In genomic region chr19:47483800-47484690, GRCh38 we compare ENCODE assay signal across 1 cellular context.
TF ChIP-seq lines count a peak whose summit lies in the region.

Gene KPTN, minus strand, starts transcription at chr19:47484219. Its CDS starts 59 bp downstream, at chr19:47484160.

TF ChIP-seq in HepG2, 621 proteins besides CTCF, POLR2A, EP300 and RAD21 (continued from another document and continues in another):
- no peak for TF ChIP-seq CEBPZ (IDR thresholded peaks at IDR 0.05; ENCODE audit: low read length)
- TF ChIP-seq ZNF468 (CRISPR knock-in tag; IDR thresholded peaks at IDR 0.05): no peak
- TF ChIP-seq PRPF4 (IDR thresholded peaks at IDR 0.05; ENCODE audit: low read depth, low read length, poor library complexity, severe bottlenecking): no peak
- TF ChIP-seq AKNA (CRISPR knock-in tag; IDR thresholded peaks at IDR 0.05; ENCODE audit: borderline replicate concordance): no peak
- TF ChIP-seq ZNF496 (CRISPR knock-in tag; IDR thresholded peaks at IDR 0.05; ENCODE audit: insufficient replicate concordance): no peak
- peak; percentile 64 for TF ChIP-seq ATF7-NPFF (CRISPR knock-in tag; IDR thresholded peaks at IDR 0.05; ENCODE audit: low read depth)
- no peak; the same call in 1 of the 2 replicates for TF ChIP-seq MEIS1 (CRISPR knock-in tag; IDR thresholded peaks at IDR 0.05; ENCODE audit: borderline replicate concordance)
- no peak for TF ChIP-seq RBM22 (optimal IDR thresholded peaks at IDR 0.05; ENCODE audit: low read length)
- no peak for TF ChIP-seq ZBTB49 (CRISPR knock-in tag; IDR thresholded peaks at IDR 0.05; ENCODE audit: borderline replicate concordance)
- TF ChIP-seq NFE2L2 (IDR thresholded peaks at IDR 0.05; ENCODE audit: low read length): no peak
- no peak for TF ChIP-seq ZNF234 (CRISPR knock-in tag; conservative IDR thresholded peaks at IDR 0.05)
- TF ChIP-seq ZNF639 (CRISPR knock-in tag; conservative IDR thresholded peaks at IDR 0.05): no peak; the same call in 1 of the 2 replicates
- TF ChIP-seq DR1 (CRISPR knock-in tag; IDR thresholded peaks at IDR 0.05): 0 out of 2 replicates have a peak, but pooled peaks have one; percentile 43
- no peak for TF ChIP-seq ATF5 (CRISPR knock-in tag; IDR thresholded peaks at IDR 0.05; ENCODE audit: low read depth)
- TF ChIP-seq GMEB2 (CRISPR knock-in tag; IDR thresholded peaks at IDR 0.05; ENCODE audit: low read depth): peak; percentile 43; the same call in 1 of the 2 replicates
- TF ChIP-seq MTF1 (CRISPR knock-in tag; IDR thresholded peaks at IDR 0.05): no peak
- no peak for TF ChIP-seq ZNF550 (CRISPR knock-in tag; IDR thresholded peaks at IDR 0.05; ENCODE audit: borderline replicate concordance)
- peak; percentile 83 for TF ChIP-seq POGZ (CRISPR knock-in tag; IDR thresholded peaks at IDR 0.05)
- no peak for TF ChIP-seq SOX5 (CRISPR knock-in tag; IDR thresholded peaks at IDR 0.05; ENCODE audit: borderline replicate concordance)
- no peak for TF ChIP-seq FOSL2 (CRISPR knock-in tag; IDR thresholded peaks at IDR 0.05)
- TF ChIP-seq CCDC6 (CRISPR knock-in tag; IDR thresholded peaks at IDR 0.05): no peak
- no peak for TF ChIP-seq ZNF614 (CRISPR knock-in tag; IDR thresholded peaks at IDR 0.05; ENCODE audit: borderline replicate concordance)
- no peak for TF ChIP-seq FOSL1 (CRISPR knock-in tag; IDR thresholded peaks at IDR 0.05; ENCODE audit: borderline replicate concordance)
- TF ChIP-seq ZIK1 (CRISPR knock-in tag; IDR thresholded peaks at IDR 0.05; ENCODE audit: borderline replicate concordance, low read depth): no peak; the same call in 1 of the 2 replicates
- no peak for TF ChIP-seq TIGD3 (CRISPR knock-in tag; IDR thresholded peaks at IDR 0.05; ENCODE audit: borderline replicate concordance)
- no peak for TF ChIP-seq ZBTB7A (CRISPR knock-in tag; IDR thresholded peaks at IDR 0.05)
- no peak for TF ChIP-seq ZNF124 (CRISPR knock-in tag; IDR thresholded peaks at IDR 0.05)
- no peak for TF ChIP-seq ZBED4 (CRISPR knock-in tag; IDR thresholded peaks at IDR 0.05; ENCODE audit: borderline replicate concordance)
- TF ChIP-seq TRIM22 (IDR thresholded peaks at IDR 0.05): no peak
- 0 out of 2 replicates have a peak, but pooled peaks have one; percentile 21 for TF ChIP-seq ZNF451 (CRISPR knock-in tag; IDR thresholded peaks at IDR 0.05)
- TF ChIP-seq KDM4B (CRISPR knock-in tag; IDR thresholded peaks at IDR 0.05): no peak
- no peak for TF ChIP-seq ELF4 (CRISPR knock-in tag; IDR thresholded peaks at IDR 0.05; ENCODE audit: borderline replicate concordance)
- TF ChIP-seq PCBP1 (IDR thresholded peaks at IDR 0.05; ENCODE audit: borderline replicate concordance, low read depth, low read length): no peak
- no peak for TF ChIP-seq KAT2B (IDR thresholded peaks at IDR 0.05; ENCODE audit: borderline replicate concordance, low read depth, low read length)
- TF ChIP-seq FOXA3 (CRISPR knock-in tag; IDR thresholded peaks at IDR 0.05): no peak
